In the genomic region with DNA sequence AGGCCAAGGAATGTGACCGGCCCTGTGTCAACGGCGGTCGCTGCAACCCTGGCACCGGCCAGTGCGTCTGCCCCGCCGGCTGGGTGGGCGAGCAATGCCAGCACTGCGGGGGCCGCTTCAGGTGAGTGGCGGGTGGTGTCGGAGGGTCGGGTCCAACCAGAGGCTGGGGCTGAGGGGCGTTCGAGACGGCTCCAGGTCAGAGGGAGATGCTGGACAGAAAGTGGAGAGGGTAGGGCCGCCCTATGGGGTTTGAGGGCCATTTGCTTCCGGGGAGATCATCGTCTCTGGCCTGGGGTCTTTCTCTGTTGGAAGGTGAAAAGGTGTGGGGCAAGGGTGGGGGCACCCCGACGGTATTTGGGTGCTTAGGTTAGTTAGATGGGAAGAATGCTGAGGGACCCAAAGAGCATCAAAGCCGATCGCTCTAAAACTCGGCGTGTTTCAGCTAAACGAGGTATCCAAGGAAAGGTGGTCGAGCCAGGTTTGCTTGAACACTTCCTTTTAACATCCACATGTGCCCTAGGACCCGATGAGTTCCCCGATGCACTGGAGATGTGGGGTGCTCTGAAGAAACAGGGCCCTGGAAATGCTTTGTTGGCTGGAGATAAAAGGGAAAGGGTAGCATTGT, we compare ENCODE assay signal across 8 cellular contexts. TPM values are rescaled to one million over a fixed set of nuclear protein-coding genes. Genes with fewer than 3 reads are reported as not detected.
DNase-seq lines count a peak whose midpoint lies in the region; ATAC-seq and TF ChIP-seq lines count a peak whose summit lies in the region.

No MANE protein-coding gene starts in this region.

- no peaks in the 10 kb centered on the region; the same call in 1 of the 2 replicates for H3K36me3 ChIP-seq in DND-41 (ENCODE audit: insufficient read depth, low read length)
- H3K36me3 ChIP-seq in smooth muscle cell (ENCODE audit: low read depth) = no peaks in the 10 kb centered on the region

- H3K27ac Mint-ChIP-seq in HFFc6 = peak overlapping the region; percentile 58
- H3K27ac Mint-ChIP-seq in activated CD8-positive, alpha-beta T cell treated with anti-CD3 and anti-CD28 coated beads, Interleukin-2, amount 10 ng/mL, durations not matched to agents 7 days and 5 days = peak overlapping the region; percentile 66

- H3K9ac ChIP-seq in DND-41 (ENCODE audit: low read depth, low read length) = peak overlapping the region; percentile 78
- H3K9ac ChIP-seq in smooth muscle cell (ENCODE audit: low read depth) = peak overlapping the region; percentile 82

- H2AFZ ChIP-seq in DND-41 (ENCODE audit: low read depth, low read length) (peak overlapping the region; percentile 99), smooth muscle cell (ENCODE audit: low read depth) (peak overlapping the region; percentile 95)

- peak; percentile 23; the same call in 1 of the 3 replicates for ATAC-seq in DND-41 (ENCODE audit: insufficient read depth, low read depth)
- ATAC-seq in activated CD8-positive, alpha-beta T cell treated with anti-CD3 and anti-CD28 coated beads, Interleukin-2, amount 10 ng/mL, durations not matched to agents 7 days and 5 days = no peak
- ATAC-seq in HG03442 (IDR thresholded peaks at IDR 0.05; ENCODE audit: unreplicated experiment) = no peak

- H3K27ac ChIP-seq in DND-41 (ENCODE audit: low read length) (no peak overlapping the region; the same call in 1 of the 2 replicates), smooth muscle cell (ENCODE audit: low read depth) (peak overlapping the region; percentile 86)

- peaks cover 28% of the 10 kb centered on the region for H3K4me1 ChIP-seq in DND-41 (ENCODE audit: insufficient read depth, low read length)
- peaks cover 17% of the 10 kb centered on the region for H3K4me1 ChIP-seq in smooth muscle cell (ENCODE audit: low read depth)

- peak overlapping the region; percentile 91 for H3K4me3 Mint-ChIP-seq in HFFc6
- H3K4me3 Mint-ChIP-seq in activated CD8-positive, alpha-beta T cell treated with anti-CD3 and anti-CD28 coated beads, Interleukin-2, amount 10 ng/mL, durations not matched to agents 7 days and 5 days = peak overlapping the region; percentile 88

- TF ChIP-seq CTCF in DND-41 (IDR thresholded peaks at IDR 0.05; ENCODE audit: borderline replicate concordance, extremely low read depth, low read length, poor library complexity, severe bottlenecking) (no peak), HFFc6 (IDR thresholded peaks at IDR 0.05) (no peak), smooth muscle cell (IDR thresholded peaks at IDR 0.05; ENCODE audit: borderline replicate concordance, insufficient read depth, poor library complexity, severe bottlenecking) (no peak)

- H3K4me2 ChIP-seq in DND-41 (ENCODE audit: insufficient read depth, low read length) (peak overlapping the region; percentile 95), smooth muscle cell (peak overlapping the region; percentile 97)

- H3K9me3 Mint-ChIP-seq in HFFc6 = no peaks in the 10 kb centered on the region
- no peaks in the 10 kb centered on the region for H3K9me3 Mint-ChIP-seq in activated CD8-positive, alpha-beta T cell treated with anti-CD3 and anti-CD28 coated beads, Interleukin-2, amount 10 ng/mL, durations not matched to agents 7 days and 5 days (ENCODE audit: insufficient read depth)

- DNase-seq in DND-41 (no peak), HFFc6 (no peak), smooth muscle cell (lab: John Stamatoyannopoulos, UW; ENCODE audit: unreplicated experiment) (no peak), NCI-H2107 (lab: John Stamatoyannopoulos, UW) (no peak), ureter (ENCODE audit: low spot score) (no peak)
- no peak for DNase-seq in activated CD8-positive, alpha-beta T cell treated with anti-CD3 and anti-CD28 coated beads, Interleukin-2, amount 10 ng/mL, durations not matched to agents 7 days and 5 days

- WGBS in smooth muscle cell (ENCODE audit: low lambda C conversion rate) = 6% methylated on average over 30 of the region's 30 CpGs

- peaks cover 42% of the 10 kb centered on the region for H3K27me3 ChIP-seq in DND-41 (ENCODE audit: insufficient read depth, low read length, poor library complexity)
- H3K27me3 ChIP-seq in smooth muscle cell (ENCODE audit: low read depth) = no peaks in the 10 kb centered on the region

- no peaks in the 10 kb centered on the region for H3F3A ChIP-seq in smooth muscle cell (ENCODE audit: low read depth)

- H3K79me2 ChIP-seq in DND-41 (ENCODE audit: insufficient read depth, low read length) = no peaks in the 10 kb centered on the region
- peaks cover 48% of the 10 kb centered on the region for H3K79me2 ChIP-seq in smooth muscle cell (ENCODE audit: low read depth)

- peaks cover 9% of the 10 kb centered on the region; the same call in 1 of the 2 replicates for H4K20me1 ChIP-seq in DND-41 (ENCODE audit: insufficient read depth, low read length)
- H4K20me1 ChIP-seq in smooth muscle cell (ENCODE audit: low read depth) = peaks cover 43% of the 10 kb centered on the region

- peaks cover 26% of the 10 kb centered on the region for H3K4me1 Mint-ChIP-seq in HFFc6 (ENCODE audit: low read depth)
- H3K4me1 Mint-ChIP-seq in activated CD8-positive, alpha-beta T cell treated with anti-CD3 and anti-CD28 coated beads, Interleukin-2, amount 10 ng/mL, durations not matched to agents 7 days and 5 days (ENCODE audit: low read depth) = peaks cover 27% of the 10 kb centered on the region

- H3K4me3 ChIP-seq in DND-41 (ENCODE audit: low read depth in 1 of 2, low read length in 2 of 2) (peak overlapping the region; percentile 56 to 79), iPS-11a (ENCODE audit: low read depth, low read length) (peak overlapping the region; percentile 86), smooth muscle cell (peak overlapping the region; percentile 92)

- POLR2A ChIA-PET in activated CD8-positive, alpha-beta T cell treated with anti-CD3 and anti-CD28 coated beads, Interleukin-2, amount 10 ng/mL, durations not matched to agents 7 days and 5 days (lab: Charles Lee) = no interaction called here

- CTCF ChIA-PET in activated CD8-positive, alpha-beta T cell treated with anti-CD3 and anti-CD28 coated beads, Interleukin-2, amount 10 ng/mL, durations not matched to agents 7 days and 5 days (lab: Charles Lee) = no interaction called here

- H3K27me3 Mint-ChIP-seq in HFFc6 (ENCODE audit: insufficient read depth) = peaks cover 3% of the 10 kb centered on the region
- peaks cover 9% of the 10 kb centered on the region for H3K27me3 Mint-ChIP-seq in activated CD8-positive, alpha-beta T cell treated with anti-CD3 and anti-CD28 coated beads, Interleukin-2, amount 10 ng/mL, durations not matched to agents 7 days and 5 days (ENCODE audit: low read depth)

- no peaks in the 10 kb centered on the region for H3K36me3 Mint-ChIP-seq in HFFc6 (ENCODE audit: low read depth)
- no peaks in the 10 kb centered on the region for H3K36me3 Mint-ChIP-seq in activated CD8-positive, alpha-beta T cell treated with anti-CD3 and anti-CD28 coated beads, Interleukin-2, amount 10 ng/mL, durations not matched to agents 7 days and 5 days (ENCODE audit: low read depth)

- H3K9me3 ChIP-seq in DND-41 (ENCODE audit: insufficient read depth, low read length, severe bottlenecking) (no peaks in the 10 kb centered on the region), smooth muscle cell (replicated peaks; ENCODE audit: low read depth) (no peaks in the 10 kb centered on the region)

RNA-seq across cellular contexts. Expression of gene ATRN, which starts 0.7 kb away (rescaled TPM):
- total RNA-seq in HFFc6 (2021; fragmentation: NEBNext Ultra II Directional; extraction: Animal tissue kit (Norgen Biotek cat#: 25700)) = 10 to 100 TPM; 27.5 to 33.0 (median 29.6) TPM
- 1 to 10 TPM; 8.1 to 8.5 TPM for total RNA-seq in activated CD8-positive, alpha-beta T cell treated with anti-CD3 and anti-CD28 coated beads, Interleukin-2, amount 10 ng/mL, durations not matched to agents 7 days and 5 days
- 44.0 and 47.3 TPM in 2 replicates for total RNA-seq in smooth muscle cell
- 14.0 and 17.9 TPM in 2 replicates for polyA plus RNA-seq in smooth muscle cell
- total RNA-seq in ureter = 42.2 TPM
